9 cellular contexts compared by ENCODE assay signal in genomic region chr4:14871676-14872430, GRCh38.
A peak's percentile ranks its signal among the peaks of the same experiment; 100 is the strongest.
DNase-seq lines count a peak whose midpoint lies in the region; ATAC-seq and TF ChIP-seq lines count a peak whose summit lies in the region.
"Had no signal": no experiment of that assay in that cellular context is flagged by ENCODE, and none has a peak within 500 bp of the region (broad histone marks: within the 10 kb centered on the region; RNA-seq: fewer than 3 reads in every experiment).

No MANE protein-coding gene starts in this region.

- peak; percentile 26 for TF ChIP-seq CTCF in RWPE2 (IDR thresholded peaks at IDR 0.05; ENCODE audit: poor library complexity, severe bottlenecking)
- peak; percentile 22 for TF ChIP-seq CTCF in endothelial cell (IDR thresholded peaks at IDR 0.05; ENCODE audit: unreplicated experiment)

- H3K4me3 ChIP-seq in RWPE2 (ENCODE audit: severe bottlenecking) (no peak overlapping the region), mesenchymal stem cell (ENCODE audit: insufficient read depth in 1 of 2, low read depth in 1 of 2, low read length in 2 of 2) (no peak overlapping the region)

- peaks cover 4% of the 10 kb centered on the region for H3K9me3 Mint-ChIP-seq in activated naive CD8-positive, alpha-beta T cell treated with anti-CD3 and anti-CD28 coated beads, Interleukin-2, amount 10 ng/mL, durations not matched to agents 7 days and 5 days
- peaks cover 7% of the 10 kb centered on the region for H3K9me3 Mint-ChIP-seq in activated naive CD8-positive, alpha-beta T cell treated with anti-CD3 and anti-CD28 coated beads for 36 hours
- H3K9me3 Mint-ChIP-seq in endothelial cell (ENCODE audit: unreplicated experiment), result no peaks in the 10 kb centered on the region
- H3K9me3 Mint-ChIP-seq: nephron had no signal

- H3K4me3 Mint-ChIP-seq in activated naive CD8-positive, alpha-beta T cell treated with anti-CD3 and anti-CD28 coated beads, Interleukin-2, amount 10 ng/mL, durations not matched to agents 7 days and 5 days, result no peak overlapping the region
- no peak overlapping the region for H3K4me3 Mint-ChIP-seq in activated naive CD8-positive, alpha-beta T cell treated with anti-CD3 and anti-CD28 coated beads for 36 hours
- no peak overlapping the region for H3K4me3 Mint-ChIP-seq in endothelial cell (ENCODE audit: unreplicated experiment)
- H3K4me3 Mint-ChIP-seq: nephron had no signal

- H3K27ac Mint-ChIP-seq in activated naive CD8-positive, alpha-beta T cell treated with anti-CD3 and anti-CD28 coated beads, Interleukin-2, amount 10 ng/mL, durations not matched to agents 7 days and 5 days, result no peak overlapping the region
- no peak overlapping the region for H3K27ac Mint-ChIP-seq in activated naive CD8-positive, alpha-beta T cell treated with anti-CD3 and anti-CD28 coated beads for 36 hours
- no peak overlapping the region for H3K27ac Mint-ChIP-seq in endothelial cell (ENCODE audit: unreplicated experiment)
- H3K27ac Mint-ChIP-seq: nephron had no signal

- no peak overlapping the region for H2BK15ac ChIP-seq in mesenchymal stem cell (ENCODE audit: low read depth, poor library complexity, severe bottlenecking)

- no peak overlapping the region for H3K14ac ChIP-seq in mesenchymal stem cell (ENCODE audit: low read length in 2 of 2)

- H3K27ac ChIP-seq in RWPE2 (ENCODE audit: poor library complexity, severe bottlenecking) (no peak overlapping the region), mesenchymal stem cell (ENCODE audit: low read length, poor library complexity, severe bottlenecking) (no peak overlapping the region)

- 48% methylated on average over 6 of the region's 6 CpGs for WGBS in mesenchymal stem cell

- H3K27me3 ChIP-seq in RWPE2 (ENCODE audit: insufficient read depth, poor library complexity, severe bottlenecking) (no peaks in the 10 kb centered on the region), mesenchymal stem cell (ENCODE audit: control insufficient read depth in 1 of 2, insufficient read depth in 1 of 2, low read length in 2 of 2) (peaks cover 0 to 4% of the 10 kb centered on the region in 2 experiments)

- peaks cover 20% of the 10 kb centered on the region for H3K4me1 Mint-ChIP-seq in activated naive CD8-positive, alpha-beta T cell treated with anti-CD3 and anti-CD28 coated beads, Interleukin-2, amount 10 ng/mL, durations not matched to agents 7 days and 5 days
- H3K4me1 Mint-ChIP-seq in activated naive CD8-positive, alpha-beta T cell treated with anti-CD3 and anti-CD28 coated beads for 36 hours, result peaks cover 13% of the 10 kb centered on the region
- peaks cover 3% of the 10 kb centered on the region for H3K4me1 Mint-ChIP-seq in endothelial cell (ENCODE audit: unreplicated experiment)

- H4K91ac ChIP-seq in mesenchymal stem cell (ENCODE audit: low read length), result no peak overlapping the region

- no peak overlapping the region for H3K18ac ChIP-seq in mesenchymal stem cell (ENCODE audit: low read depth in 1 of 2, low read length in 2 of 2)

- H2BK120ac ChIP-seq in mesenchymal stem cell (ENCODE audit: low read depth, low read length), result no peak overlapping the region

- POLR2A ChIA-PET in activated naive CD8-positive, alpha-beta T cell treated with anti-CD3 and anti-CD28 coated beads, Interleukin-2, amount 10 ng/mL, durations not matched to agents 7 days and 5 days (lab: Charles Lee), result no interaction called here

- H3K4ac ChIP-seq in mesenchymal stem cell (ENCODE audit: low read depth in 1 of 2, low read length in 2 of 2), result no peak overlapping the region

- ATAC-seq in activated naive CD8-positive, alpha-beta T cell treated with anti-CD3 and anti-CD28 coated beads, Interleukin-2, amount 10 ng/mL, durations not matched to agents 7 days and 5 days (ENCODE audit: low read depth), result peak; percentile 38
- ATAC-seq in RWPE2 (ENCODE audit: low read depth), result peak; percentile 56
- no peak for ATAC-seq in GM21576 (IDR thresholded peaks at IDR 0.05; ENCODE audit: unreplicated experiment)
- ATAC-seq in GM21447 (IDR thresholded peaks at IDR 0.05; ENCODE audit: unreplicated experiment), result no peak

- no peak overlapping the region for H3K9ac ChIP-seq in mesenchymal stem cell (ENCODE audit: low read length)

- no peak overlapping the region for H2AFZ ChIP-seq in mesenchymal stem cell (ENCODE audit: low read depth, low read length)

- no peaks in the 10 kb centered on the region for H3K36me3 ChIP-seq in RWPE2 (ENCODE audit: low read depth)
- no peaks in the 10 kb centered on the region for H3K36me3 ChIP-seq in mesenchymal stem cell (ENCODE audit: control insufficient read depth in 1 of 2, insufficient read depth in 2 of 2, low read depth in 1 of 2, low read length in 2 of 2)

- H3K27me3 Mint-ChIP-seq in activated naive CD8-positive, alpha-beta T cell treated with anti-CD3 and anti-CD28 coated beads, Interleukin-2, amount 10 ng/mL, durations not matched to agents 7 days and 5 days, result peaks cover 3% of the 10 kb centered on the region
- peaks cover 7% of the 10 kb centered on the region for H3K27me3 Mint-ChIP-seq in activated naive CD8-positive, alpha-beta T cell treated with anti-CD3 and anti-CD28 coated beads for 36 hours
- H3K27me3 Mint-ChIP-seq in endothelial cell (ENCODE audit: unreplicated experiment), result peaks cover 3% of the 10 kb centered on the region

- DNase-seq in activated naive CD8-positive, alpha-beta T cell treated with anti-CD3 and anti-CD28 coated beads, Interleukin-2, amount 10 ng/mL, durations not matched to agents 7 days and 5 days, result no peak
- DNase-seq in activated naive CD8-positive, alpha-beta T cell treated with anti-CD3 and anti-CD28 coated beads for 36 hours, result no peak
- DNase-seq in RWPE2 (ENCODE audit: low spot score), result no peak
- peak; percentile 37 for DNase-seq in endothelial cell (ENCODE audit: low spot score)
- peak in 2 of 3 donors; percentile 7 to 18 for DNase-seq in stimulated activated CD4-positive, alpha-beta T cell treated with anti-CD3 and anti-CD28 coated beads, TNF-alpha, amount 100 ng/mL, for 48 hours (ENCODE audit: low read depth in 3 of 3)
- no peak for DNase-seq in mesenchymal stem cell

- no peak overlapping the region for H3K4me2 ChIP-seq in mesenchymal stem cell (ENCODE audit: low read length, poor library complexity, severe bottlenecking)

- peaks cover 6% of the 10 kb centered on the region for H3K36me3 Mint-ChIP-seq in activated naive CD8-positive, alpha-beta T cell treated with anti-CD3 and anti-CD28 coated beads, Interleukin-2, amount 10 ng/mL, durations not matched to agents 7 days and 5 days
- peaks cover 8% of the 10 kb centered on the region for H3K36me3 Mint-ChIP-seq in activated naive CD8-positive, alpha-beta T cell treated with anti-CD3 and anti-CD28 coated beads for 36 hours
- H3K36me3 Mint-ChIP-seq in endothelial cell (ENCODE audit: low read depth, unreplicated experiment), result no peaks in the 10 kb centered on the region

- no peaks in the 10 kb centered on the region for H3K79me1 ChIP-seq in mesenchymal stem cell (replicated peaks; ENCODE audit: low read length, poor library complexity, severe bottlenecking)

- no peak overlapping the region for H3K23ac ChIP-seq in mesenchymal stem cell (ENCODE audit: low read length in 2 of 2)

- H4K8ac ChIP-seq in mesenchymal stem cell (ENCODE audit: low read length), result no peak overlapping the region

- H2BK12ac ChIP-seq in mesenchymal stem cell (ENCODE audit: low read length in 2 of 2), result no peak overlapping the region

- H2BK5ac ChIP-seq in mesenchymal stem cell (ENCODE audit: low read depth, low read length, poor library complexity, severe bottlenecking), result no peak overlapping the region

- H3K4me1 ChIP-seq in RWPE2 (ENCODE audit: insufficient read depth, poor library complexity, severe bottlenecking) (no peaks in the 10 kb centered on the region), mesenchymal stem cell (ENCODE audit: control insufficient read depth, insufficient read depth, low read depth, low read length) (no peaks in the 10 kb centered on the region)

- H3K9me3 ChIP-seq in RWPE2 (ENCODE audit: severe bottlenecking) (no peaks in the 10 kb centered on the region), mesenchymal stem cell (ENCODE audit: control insufficient read depth, low read length) (no peaks in the 10 kb centered on the region)

- H2AK5ac ChIP-seq in mesenchymal stem cell (ENCODE audit: low read length, severe bottlenecking), result no peak overlapping the region

Comparison
In these comparisons a context has a peak if more than half of its experiments do, and no peak if none do; other contexts are left out.
1. ATAC-seq: peak in activated naive CD8-positive, alpha-beta T cell treated with anti-CD3 and anti-CD28 coated beads, Interleukin-2, amount 10 ng/mL, durations not matched to agents 7 days and 5 days (single experiment) and RWPE2 (single experiment); none in GM21576 (single experiment) and GM21447 (single experiment).
2. DNase-seq: peak in endothelial cell (single experiment) and stimulated activated CD4-positive, alpha-beta T cell treated with anti-CD3 and anti-CD28 coated beads, TNF-alpha, amount 100 ng/mL, for 48 hours (2 of 3); none in activated naive CD8-positive, alpha-beta T cell treated with anti-CD3 and anti-CD28 coated beads, Interleukin-2, amount 10 ng/mL, durations not matched to agents 7 days and 5 days (single experiment), activated naive CD8-positive, alpha-beta T cell treated with anti-CD3 and anti-CD28 coated beads for 36 hours (single experiment), RWPE2 (single experiment) and mesenchymal stem cell (single experiment).